1 cellular context compared by ENCODE assay signal in genomic region chr2:112435716-112436431, GRCh38. TPM values are rescaled to one million over a fixed set of nuclear protein-coding genes. Genes with fewer than 3 reads are reported as not detected.
"Had no signal": no experiment of that assay in that cellular context is flagged by ENCODE, and none has a peak within 500 bp of the region (broad histone marks: within the 10 kb centered on the region; RNA-seq: fewer than 3 reads in every experiment).

No MANE protein-coding gene starts in this region.

RNA-seq across cellular contexts. Expression of gene RGPD8, which starts 2.4 kb away (rescaled TPM):
- total RNA-seq: OCI-LY7 had no signal
